8 cellular contexts compared by ENCODE assay signal in genomic region chr16:70440112-70440692, GRCh38. TPM values are rescaled to one million over a fixed set of nuclear protein-coding genes. Genes with fewer than 3 reads are reported as not detected.
DNase-seq lines count a peak whose midpoint lies in the region; ATAC-seq, FAIRE-seq and TF ChIP-seq lines count a peak whose summit lies in the region.
"Not testable (repeated sequence)": the region's sequence is repeated elsewhere in the genome, so short reads cannot be mapped to it uniquely, and the experiment has no call there.

No MANE protein-coding gene starts in this region.

- H2AFZ ChIP-seq in endothelial cell of umbilical vein (ENCODE audit: low read depth, low read length) = peak overlapping the region; percentile 98

- H3K27ac Mint-ChIP-seq in CD14-positive monocyte = peak overlapping the region in 1 of 7 donors; percentile 35
- not testable (repeated sequence) for H3K27ac Mint-ChIP-seq in HFFc6; activated CD4-positive, alpha-beta T cell treated with anti-CD3 and anti-CD28 coated beads, Interleukin-2, amount 10 ng/mL, durations not matched to agents 24 days and 14 days; activated naive CD8-positive, alpha-beta T cell treated with anti-CD3 and anti-CD28 coated beads for 36 hours; stimulated activated memory B cell treated with anti-CD40 and anti-IgM and Interleukin-4, amounts not matched to agents 10 μg/mL and 1 μg/mL and 100 μg/mL, for 72 hours
- peak overlapping the region in 7 of 10 donors; percentile 44 to 95 (median 69) for H3K27ac Mint-ChIP-seq in naive thymus-derived CD8-positive, alpha-beta T cell

- not testable (repeated sequence) for H3K4me2 ChIP-seq in endothelial cell of umbilical vein (ENCODE audit: insufficient read depth, low read length)

- not testable (repeated sequence) for H3K9me3 Mint-ChIP-seq in CD14-positive monocyte; HFFc6; activated CD4-positive, alpha-beta T cell treated with anti-CD3 and anti-CD28 coated beads, Interleukin-2, amount 10 ng/mL, durations not matched to agents 24 days and 14 days; activated naive CD8-positive, alpha-beta T cell treated with anti-CD3 and anti-CD28 coated beads for 36 hours; naive thymus-derived CD8-positive, alpha-beta T cell; stimulated activated memory B cell treated with anti-CD40 and anti-IgM and Interleukin-4, amounts not matched to agents 10 μg/mL and 1 μg/mL and 100 μg/mL, for 72 hours

- not testable (repeated sequence) for H3K36me3 Mint-ChIP-seq in CD14-positive monocyte; activated CD4-positive, alpha-beta T cell treated with anti-CD3 and anti-CD28 coated beads, Interleukin-2, amount 10 ng/mL, durations not matched to agents 24 days and 14 days (ENCODE audit: low read depth); activated naive CD8-positive, alpha-beta T cell treated with anti-CD3 and anti-CD28 coated beads for 36 hours; naive thymus-derived CD8-positive, alpha-beta T cell; stimulated activated memory B cell treated with anti-CD40 and anti-IgM and Interleukin-4, amounts not matched to agents 10 μg/mL and 1 μg/mL and 100 μg/mL, for 72 hours
- H3K36me3 Mint-ChIP-seq in HFFc6 (ENCODE audit: low read depth) = peaks cover 10% of the 10 kb centered on the region

- not testable (repeated sequence) for TF ChIP-seq CTCF in CD14-positive monocyte (IDR thresholded peaks at IDR 0.05); HFFc6 (IDR thresholded peaks at IDR 0.05); endothelial cell of umbilical vein (IDR thresholded peaks at IDR 0.05; ENCODE audit: extremely low read depth in 1 of 2, insufficient read depth in 1 of 2, low read depth in 1 of 2, low read length in 2 of 2)

- dilution Hi-C loops in endothelial cell of umbilical vein (cut with MboI; ENCODE audit: extremely low pct_ligation_motif_present, low sequenced_read_pairs) = not testable (repeated sequence)

- intact Hi-C loops in CD14-positive monocyte (cut with micrococcal nuclease); activated CD4-positive, alpha-beta T cell treated with anti-CD3 and anti-CD28 coated beads, Interleukin-2, amount 10 ng/mL, durations not matched to agents 24 days and 14 days (cut with micrococcal nuclease); endothelial cell of umbilical vein (cut with micrococcal nuclease): not testable (repeated sequence)

- H3K27me3 ChIP-seq in NT2/D1 (ENCODE audit: insufficient read depth, insufficient read length); endothelial cell of umbilical vein (ENCODE audit: control insufficient read depth in 2 of 2, insufficient read depth in 2 of 2, low read length in 2 of 2): not testable (repeated sequence)

- H3K9ac ChIP-seq in NT2/D1 (ENCODE audit: insufficient read length, low read depth) = peak overlapping the region; percentile 94
- H3K9ac ChIP-seq in endothelial cell of umbilical vein (replicated peaks; ENCODE audit: extremely low read depth, insufficient read depth, low read length) = not testable (repeated sequence)

- not testable (repeated sequence) for H3K4me3 ChIP-seq in NT2/D1 (ENCODE audit: insufficient read length, low read depth); endothelial cell of umbilical vein (replicated peaks in 1 of 3; ENCODE audit: insufficient read depth in 1 of 3, low read depth in 1 of 3, low read length in 3 of 3)

- H3K4me3 Mint-ChIP-seq in CD14-positive monocyte (peak overlapping the region; percentile 95 to 99), HFFc6 (peak overlapping the region; percentile 93; the same call in 1 of the 2 replicates)
- peak overlapping the region; percentile 100 for H3K4me3 Mint-ChIP-seq in activated CD4-positive, alpha-beta T cell treated with anti-CD3 and anti-CD28 coated beads, Interleukin-2, amount 10 ng/mL, durations not matched to agents 24 days and 14 days
- H3K4me3 Mint-ChIP-seq in activated naive CD8-positive, alpha-beta T cell treated with anti-CD3 and anti-CD28 coated beads for 36 hours = peak overlapping the region; percentile 89
- H3K4me3 Mint-ChIP-seq in naive thymus-derived CD8-positive, alpha-beta T cell = peak overlapping the region; percentile 88 to 98 (median 96)
- H3K4me3 Mint-ChIP-seq in stimulated activated memory B cell treated with anti-CD40 and anti-IgM and Interleukin-4, amounts not matched to agents 10 μg/mL and 1 μg/mL and 100 μg/mL, for 72 hours = peak overlapping the region; percentile 83

- BruUV-seq in endothelial cell of umbilical vein (replicated peaks; lab: Mats Ljungman, UMichigan) = not testable (repeated sequence)

- TF ChIP-seq POLR2A in endothelial cell of umbilical vein (IDR thresholded peaks at IDR 0.05; ENCODE audit: low read depth, low read length) = not testable (repeated sequence)

- CTCF ChIA-PET in endothelial cell of umbilical vein (lab: Charles Lee) = interaction anchor here (1.3 to 2.0 kb wide), 2 partner anchors 9 to 44 kb away, joined by 3 to 8 read pairs; no protein-coding TSS in a partner anchor

- DNase-seq in CD14-positive monocyte (ENCODE audit: low spot score); HFFc6; NT2/D1 (ENCODE audit: low read depth, low spot score); activated CD4-positive, alpha-beta T cell treated with anti-CD3 and anti-CD28 coated beads, Interleukin-2, amount 10 ng/mL, durations not matched to agents 24 days and 14 days; activated naive CD8-positive, alpha-beta T cell treated with anti-CD3 and anti-CD28 coated beads for 36 hours; endothelial cell of umbilical vein (ENCODE audit: low read depth, low spot score); naive thymus-derived CD8-positive, alpha-beta T cell: not testable (repeated sequence)

- H3K9me1 ChIP-seq in endothelial cell of umbilical vein (replicated peaks; ENCODE audit: control insufficient read depth, extremely low read depth, insufficient read depth, low read length) = not testable (repeated sequence)

- H3K9me3 ChIP-seq in NT2/D1 (ENCODE audit: insufficient read depth, low read length); endothelial cell of umbilical vein (replicated peaks; ENCODE audit: control insufficient read depth, insufficient read depth, low read length): not testable (repeated sequence)

- H3K4me1 ChIP-seq in NT2/D1 (ENCODE audit: insufficient read depth, insufficient read length) = not testable (repeated sequence)
- H3K4me1 ChIP-seq in endothelial cell of umbilical vein (ENCODE audit: control insufficient read depth, extremely low read depth, insufficient read depth, low read length) = peaks cover 25% of the 10 kb centered on the region

- not testable (repeated sequence) for H3K27ac ChIP-seq in endothelial cell of umbilical vein (ENCODE audit: insufficient read depth, low read depth, low read length)

- H4K20me1 ChIP-seq in endothelial cell of umbilical vein (replicated peaks; ENCODE audit: control insufficient read depth, extremely low read depth, insufficient read depth, low read length) = not testable (repeated sequence)

- H3K4me1 Mint-ChIP-seq in CD14-positive monocyte (peaks cover 35% of the 10 kb centered on the region), HFFc6 (ENCODE audit: low read depth) (peaks cover 28% of the 10 kb centered on the region)
- H3K4me1 Mint-ChIP-seq in activated CD4-positive, alpha-beta T cell treated with anti-CD3 and anti-CD28 coated beads, Interleukin-2, amount 10 ng/mL, durations not matched to agents 24 days and 14 days = peaks cover 29% of the 10 kb centered on the region
- H3K4me1 Mint-ChIP-seq in activated naive CD8-positive, alpha-beta T cell treated with anti-CD3 and anti-CD28 coated beads for 36 hours = peaks cover 25% of the 10 kb centered on the region
- H3K4me1 Mint-ChIP-seq in naive thymus-derived CD8-positive, alpha-beta T cell = peaks cover 17 to 39% (median 30%) of the 10 kb centered on the region in 4 donors
- peaks cover 23% of the 10 kb centered on the region for H3K4me1 Mint-ChIP-seq in stimulated activated memory B cell treated with anti-CD40 and anti-IgM and Interleukin-4, amounts not matched to agents 10 μg/mL and 1 μg/mL and 100 μg/mL, for 72 hours

- ATAC-seq in naive thymus-derived CD8-positive, alpha-beta T cell; stimulated activated memory B cell treated with anti-CD40 and anti-IgM and Interleukin-4, amounts not matched to agents 10 μg/mL and 1 μg/mL and 100 μg/mL, for 72 hours: not testable (repeated sequence)

- POLR2A ChIA-PET in endothelial cell of umbilical vein (lab: Charles Lee) = not testable (repeated sequence)
- POLR2A ChIA-PET in naive thymus-derived CD8-positive, alpha-beta T cell (lab: Charles Lee) = interaction anchor here (0.6 to 3.4 kb wide), 6 partner anchors 10 to 153 kb away, joined by 3 to 67 read pairs (median 9); partner anchors contain the start of gene FCSK

- peaks cover 24% of the 10 kb centered on the region for H3K79me2 ChIP-seq in endothelial cell of umbilical vein (ENCODE audit: control insufficient read depth, insufficient read depth, low read length)

- FAIRE-seq in endothelial cell of umbilical vein (lab: Jason Lieb, UNC) = not testable (repeated sequence)

- H3K27me3 Mint-ChIP-seq in CD14-positive monocyte (ENCODE audit: low read depth in 3 of 3); HFFc6 (ENCODE audit: insufficient read depth); activated CD4-positive, alpha-beta T cell treated with anti-CD3 and anti-CD28 coated beads, Interleukin-2, amount 10 ng/mL, durations not matched to agents 24 days and 14 days; activated naive CD8-positive, alpha-beta T cell treated with anti-CD3 and anti-CD28 coated beads for 36 hours; naive thymus-derived CD8-positive, alpha-beta T cell; stimulated activated memory B cell treated with anti-CD40 and anti-IgM and Interleukin-4, amounts not matched to agents 10 μg/mL and 1 μg/mL and 100 μg/mL, for 72 hours: not testable (repeated sequence)

- not testable (repeated sequence) for H3K36me3 ChIP-seq in NT2/D1 (ENCODE audit: insufficient read depth, insufficient read length, low read length); endothelial cell of umbilical vein (ENCODE audit: control insufficient read depth in 2 of 2, extremely low read depth in 1 of 2, insufficient read depth in 2 of 2, low read length in 2 of 2)

RNA-seq across cellular contexts. Expression of gene ST3GAL2, which starts 1.3 kb away (rescaled TPM):
- polyA plus RNA-seq in CD14-positive monocyte (10 to 100 TPM; 13.5 to 20.0 TPM), endothelial cell of umbilical vein (23.0 and 33.3 TPM in 2 replicates)
- 10 to 100 TPM; 25.4 to 31.2 (median 26.3) TPM for total RNA-seq in HFFc6 (2021; fragmentation: NEBNext Ultra II Directional; extraction: Animal tissue kit (Norgen Biotek cat#: 25700))
- 27.9 and 37.0 TPM in 2 replicates for total RNA-seq in activated CD4-positive, alpha-beta T cell treated with anti-CD3 and anti-CD28 coated beads, Interleukin-2, amount 10 ng/mL, durations not matched to agents 24 days and 14 days
- total RNA-seq in activated naive CD8-positive, alpha-beta T cell treated with anti-CD3 and anti-CD28 coated beads for 36 hours = 10 to 100 TPM; 21.5 to 23.3 TPM
- 50.2 and 50.4 TPM in 2 replicates for total RNA-seq in endothelial cell of umbilical vein
- 25.7 and 28.4 TPM in 2 replicates for polyA plus RNA-seq in endothelial cell of umbilical vein (2011; cell fraction: cytosol; rRNA removed)
- polyA plus RNA-seq in endothelial cell of umbilical vein (2011; cell fraction: nucleus; rRNA removed) = 23.1 and 27.7 TPM in 2 replicates
- 22.1 and 34.0 TPM in 2 replicates for polyA plus RNA-seq in endothelial cell of umbilical vein (2012)
- 72.3 and 84.6 TPM in 2 replicates for polyA minus RNA-seq in endothelial cell of umbilical vein
- polyA minus RNA-seq in endothelial cell of umbilical vein (2011; cell fraction: cytosol; rRNA and poly(A)+ RNA removed) = 19.8 TPM
- polyA minus RNA-seq in endothelial cell of umbilical vein (2011; cell fraction: nucleus; rRNA and poly(A)+ RNA removed) = 29.8 and 45.1 TPM in 2 replicates
- 10 to 100 TPM; 30.5 to 31.9 TPM for total RNA-seq in naive thymus-derived CD8-positive, alpha-beta T cell
- 10 to 100 TPM; 14.6 to 23.4 (median 16.5) TPM for polyA plus RNA-seq in naive thymus-derived CD8-positive, alpha-beta T cell

RNA-seq across cellular contexts. Expression of gene FCSK, which starts 14.2 kb away (rescaled TPM):
- polyA plus RNA-seq in CD14-positive monocyte = 1 to 10 TPM; 4.2 to 6.4 TPM
- total RNA-seq in HFFc6 (2021; fragmentation: NEBNext Ultra II Directional; extraction: Animal tissue kit (Norgen Biotek cat#: 25700)) = 1 to 10 TPM; 5.1 to 7.1 (median 6.1) TPM
- total RNA-seq in activated CD4-positive, alpha-beta T cell treated with anti-CD3 and anti-CD28 coated beads, Interleukin-2, amount 10 ng/mL, durations not matched to agents 24 days and 14 days = 19.6 and 24.4 TPM in 2 replicates
- 1 to 10 TPM; 8.7 to 9.6 TPM for total RNA-seq in activated naive CD8-positive, alpha-beta T cell treated with anti-CD3 and anti-CD28 coated beads for 36 hours
- total RNA-seq in endothelial cell of umbilical vein = 13.2 and 18.0 TPM in 2 replicates
- polyA plus RNA-seq in endothelial cell of umbilical vein = 11.4 and 12.4 TPM in 2 replicates
- 7.2 and 8.3 TPM in 2 replicates for polyA plus RNA-seq in endothelial cell of umbilical vein (2011; cell fraction: cytosol; rRNA removed)
- polyA plus RNA-seq in endothelial cell of umbilical vein (2011; cell fraction: nucleus; rRNA removed) = 51.5 and 69.1 TPM in 2 replicates
- 5.8 and 11.4 TPM in 2 replicates for polyA plus RNA-seq in endothelial cell of umbilical vein (2012)
- polyA minus RNA-seq in endothelial cell of umbilical vein = 13.6 and 14.1 TPM in 2 replicates
- polyA minus RNA-seq in endothelial cell of umbilical vein (2011; cell fraction: cytosol; rRNA and poly(A)+ RNA removed) = 8.9 TPM
- 16.7 and 17.1 TPM in 2 replicates for polyA minus RNA-seq in endothelial cell of umbilical vein (2011; cell fraction: nucleus; rRNA and poly(A)+ RNA removed)
- 10 to 100 TPM; 35.2 to 39.7 TPM for total RNA-seq in naive thymus-derived CD8-positive, alpha-beta T cell
- 1 to 10 TPM; 4.5 to 9.6 (median 9.3) TPM for polyA plus RNA-seq in naive thymus-derived CD8-positive, alpha-beta T cell
